1 cellular context compared by ENCODE assay signal in genomic region chr10:132861884-132862461, GRCh38.
A peak's percentile ranks its signal among the peaks of the same experiment; 100 is the strongest.
TF ChIP-seq lines count a peak whose summit lies in the region.

No MANE protein-coding gene starts in this region.

TF ChIP-seq in H1, 55 proteins besides CTCF, POLR2A, EP300 and RAD21:
- TF ChIP-seq GABPA (IDR thresholded peaks at IDR 0.05; ENCODE audit: borderline replicate concordance, insufficient read depth, low read length) (0 out of 2 replicates have a peak, but pooled peaks have one; percentile 26), JUND (IDR thresholded peaks at IDR 0.05; ENCODE audit: low read length) (no peak)
